In the genomic region with DNA sequence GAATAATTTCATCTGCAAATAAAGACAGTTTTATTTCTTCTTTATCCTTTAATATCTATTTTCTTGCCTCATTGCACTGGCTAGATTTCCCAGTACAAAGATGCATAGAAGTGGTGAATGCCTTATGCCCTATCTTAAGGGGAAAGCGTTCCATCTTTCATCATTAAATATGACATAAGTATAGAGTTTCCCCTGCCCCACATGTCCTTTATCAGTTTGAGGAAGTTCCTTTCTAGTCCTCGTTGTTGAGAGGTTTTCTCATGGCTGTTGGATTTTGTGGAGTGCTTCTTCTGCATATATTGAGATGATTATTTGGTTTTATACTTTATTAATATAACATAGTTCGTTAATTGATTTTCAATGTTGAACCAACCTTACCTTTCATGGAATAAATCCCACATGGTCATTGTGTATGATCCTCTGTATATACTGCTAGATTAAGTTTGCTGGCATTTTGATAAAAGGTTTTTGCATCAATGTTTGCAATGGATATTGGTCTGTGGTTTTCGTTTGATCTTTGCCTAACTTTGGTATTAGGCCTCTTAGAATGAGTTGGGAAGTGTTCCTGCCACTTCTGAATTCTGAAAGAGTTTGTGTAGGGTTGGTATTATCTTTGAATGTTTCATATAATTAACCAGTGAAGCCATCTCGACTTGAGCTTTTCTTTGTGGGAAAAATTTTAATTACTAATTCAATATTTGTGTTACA, we compare ENCODE assay signal across 18 cellular contexts. TPM values are rescaled to one million over a fixed set of nuclear protein-coding genes. Genes with fewer than 3 reads are reported as not detected.
DNase-seq lines count a peak whose midpoint lies in the region; ATAC-seq and TF ChIP-seq lines count a peak whose summit lies in the region.
"Had no signal": no experiment of that assay in that cellular context is flagged by ENCODE, and none has a peak within 500 bp of the region (broad histone marks: within the 10 kb centered on the region; RNA-seq: fewer than 3 reads in every experiment).

No MANE protein-coding gene starts in this region.

- H3K9ac ChIP-seq in Loucy (ENCODE audit: low read depth, low read length, poor library complexity, severe bottlenecking) = no peak overlapping the region
- H3K9ac ChIP-seq in SU-DHL-6 (ENCODE audit: low read length) = no peak overlapping the region
- H3K9ac ChIP-seq: KMS-11 had no signal

- DNase-seq in CD8-positive, alpha-beta T cell = no peak
- DNase-seq in naive B cell (no peak), iPS-NIHi7 (ENCODE audit: extremely low spot score) (no peak), HUDEP-2 (lab: John Stamatoyannopoulos, UW; ENCODE audit: unreplicated experiment in 76 of 76) (no peak), brain microvascular endothelial cell (no peak)
- DNase-seq: activated CD4-positive, alpha-beta T cell treated with anti-CD3 and anti-CD28 coated beads, Interleukin-2, amount 10 ng/mL, durations not matched to agents 7 days and 5 days; effector CD4-positive, alpha-beta T cell; HCEC 1CT; hypothalamus; NCI-H1105; NCI-H524; WERI-Rb-1 had no signal

- intact Hi-C loops in CD8-positive, alpha-beta T cell (cut with DNase I, micrococcal nuclease) = no loop called here

- CTCF ChIA-PET in CD8-positive, alpha-beta T cell (lab: Charles Lee) = no interaction called here

- no peaks in the 10 kb centered on the region for H3K36me3 ChIP-seq in CD8-positive, alpha-beta T cell (ENCODE audit: insufficient read depth, low read length)
- H3K36me3 ChIP-seq in Loucy (ENCODE audit: insufficient read depth, low read length) (no peaks in the 10 kb centered on the region), SU-DHL-6 (ENCODE audit: low read length) (peaks cover 3% of the 10 kb centered on the region; the same call in 1 of the 2 replicates), brain microvascular endothelial cell (replicated peaks) (no peaks in the 10 kb centered on the region)
- H3K36me3 ChIP-seq: neutrophil, suprapubic skin, vagina, WERI-Rb-1 had no signal

- H3K27me3 ChIP-seq in CD8-positive, alpha-beta T cell (ENCODE audit: insufficient read depth, low read length) = no peaks in the 10 kb centered on the region
- no peaks in the 10 kb centered on the region for H3K27me3 ChIP-seq in Loucy (ENCODE audit: insufficient read depth, low read length, poor library complexity, severe bottlenecking)
- no peaks in the 10 kb centered on the region for H3K27me3 ChIP-seq in SU-DHL-6 (ENCODE audit: low read length)
- no peaks in the 10 kb centered on the region for H3K27me3 ChIP-seq in brain microvascular endothelial cell (replicated peaks)
- H3K27me3 ChIP-seq: neutrophil, suprapubic skin, vagina had no signal

- H3K79me2 ChIP-seq in Loucy (ENCODE audit: insufficient read depth, low read length) = peaks cover 92% of the 10 kb centered on the region
- H3K79me2 ChIP-seq in SU-DHL-6 (ENCODE audit: insufficient read depth, low read length) = peaks cover 98% of the 10 kb centered on the region

- no peak for ATAC-seq in CD8-positive, alpha-beta T cell
- peak; percentile 59 to 60 for ATAC-seq in naive B cell (ENCODE audit: low read depth in 2 of 2)

- H3K4me3 ChIP-seq in CD8-positive, alpha-beta T cell (ENCODE audit: low read depth, low read length) = no peak overlapping the region
- H3K4me3 ChIP-seq in Loucy (ENCODE audit: low read length, poor library complexity, severe bottlenecking) (peak overlapping the region; percentile 40), SU-DHL-6 (ENCODE audit: insufficient read depth, low read length, poor library complexity, severe bottlenecking) (no peak overlapping the region), brain microvascular endothelial cell (ENCODE audit: low read depth, low read length) (no peak overlapping the region)
- H3K4me3 ChIP-seq: suprapubic skin, vagina had no signal

- peaks cover 30% of the 10 kb centered on the region for H3K36me3 Mint-ChIP-seq in CD8-positive, alpha-beta T cell
- peaks cover 8 to 16% of the 10 kb centered on the region in 2 donors for H3K36me3 Mint-ChIP-seq in naive B cell

- peaks cover 66% of the 10 kb centered on the region for H3K4me1 ChIP-seq in CD8-positive, alpha-beta T cell (ENCODE audit: insufficient read depth, low read length)
- peaks cover 46% of the 10 kb centered on the region for H3K4me1 ChIP-seq in Loucy (ENCODE audit: insufficient read depth, low read length, poor library complexity, severe bottlenecking)

- H2AFZ ChIP-seq in Loucy (ENCODE audit: low read length) (no peak overlapping the region), SU-DHL-6 (ENCODE audit: low read depth, low read length, severe bottlenecking) (no peak overlapping the region)

- POLR2A ChIA-PET in CD8-positive, alpha-beta T cell (lab: Charles Lee) = interaction anchor here (0.8 kb wide), 1 partner anchor 127 kb away, joined by 3 read pairs; no protein-coding TSS in a partner anchor

- peak overlapping the region; percentile 38 for H3K4me2 ChIP-seq in Loucy (ENCODE audit: low read depth, low read length, poor library complexity, severe bottlenecking)
- H3K4me2 ChIP-seq in SU-DHL-6 (ENCODE audit: low read depth, low read length, poor library complexity, severe bottlenecking) = peak overlapping the region; percentile 29
- H3K4me2 ChIP-seq: KMS-11 had no signal

- peaks cover 87% of the 10 kb centered on the region for H3K4me1 Mint-ChIP-seq in CD8-positive, alpha-beta T cell (ENCODE audit: low read depth)
- H3K4me1 Mint-ChIP-seq in naive B cell = peaks cover 47 to 77% (median 73%) of the 10 kb centered on the region in 3 donors

- no peaks in the 10 kb centered on the region for H3K9me3 Mint-ChIP-seq in CD8-positive, alpha-beta T cell
- peaks cover 0 to 5% (median 0%) of the 10 kb centered on the region in 7 donors for H3K9me3 Mint-ChIP-seq in naive B cell

- in situ Hi-C loops in brain microvascular endothelial cell (cut with HindIII; ENCODE audit: low pct_ligation_motif_present, low sequenced_read_pairs) = loop anchor here (25.0 kb wide), 1 partner anchor 453 kb away; no protein-coding TSS in a partner anchor

- peak overlapping the region; percentile 63 for H3K4me3 Mint-ChIP-seq in CD8-positive, alpha-beta T cell
- no peak overlapping the region for H3K4me3 Mint-ChIP-seq in naive B cell
- H3K4me3 Mint-ChIP-seq: activated CD4-positive, alpha-beta T cell treated with anti-CD3 and anti-CD28 coated beads, Interleukin-2, amount 10 ng/mL, durations not matched to agents 7 days and 5 days had no signal

- H3K27me3 Mint-ChIP-seq in CD8-positive, alpha-beta T cell (ENCODE audit: low read depth) = no peaks in the 10 kb centered on the region
- H3K27me3 Mint-ChIP-seq in naive B cell = no peaks in the 10 kb centered on the region
- H3K27me3 Mint-ChIP-seq: activated CD4-positive, alpha-beta T cell treated with anti-CD3 and anti-CD28 coated beads, Interleukin-2, amount 10 ng/mL, durations not matched to agents 7 days and 5 days had no signal

- H3K9me2 ChIP-seq in Loucy (replicated peaks; ENCODE audit: low read depth, low read length) = no peaks in the 10 kb centered on the region
- H3K9me2 ChIP-seq in SU-DHL-6 (replicated peaks; ENCODE audit: insufficient read depth, low read length) = no peaks in the 10 kb centered on the region

- H4K20me1 ChIP-seq in Loucy (ENCODE audit: insufficient read depth, low read length, poor library complexity, severe bottlenecking) (peaks cover 61% of the 10 kb centered on the region), SU-DHL-6 (ENCODE audit: low read depth, low read length) (peaks cover 7% of the 10 kb centered on the region)

- H3F3A ChIP-seq in Loucy (ENCODE audit: low read depth) = peaks cover 6% of the 10 kb centered on the region; the same call in 1 of the 2 replicates
- H3F3A ChIP-seq in SU-DHL-6 (ENCODE audit: insufficient read depth) = peaks cover 11% of the 10 kb centered on the region; the same call in 1 of the 2 replicates

- no peaks in the 10 kb centered on the region for H3K9me3 ChIP-seq in CD8-positive, alpha-beta T cell (ENCODE audit: low read length)
- no peaks in the 10 kb centered on the region for H3K9me3 ChIP-seq in Loucy (ENCODE audit: insufficient read depth, low read depth, low read length)
- H3K9me3 ChIP-seq in SU-DHL-6 (ENCODE audit: insufficient read depth, low read length) = no peaks in the 10 kb centered on the region
- H3K9me3 ChIP-seq: neutrophil, suprapubic skin, vagina had no signal

- no peak for TF ChIP-seq CTCF in CD8-positive, alpha-beta T cell (IDR thresholded peaks at IDR 0.05)
- TF ChIP-seq CTCF in Loucy (conservative IDR thresholded peaks at IDR 0.05; ENCODE audit: low read length) (no peak), SU-DHL-6 (IDR thresholded peaks at IDR 0.05; ENCODE audit: insufficient read depth, low read length, poor library complexity, severe bottlenecking) (no peak), brain microvascular endothelial cell (IDR thresholded peaks at IDR 0.05; ENCODE audit: low read depth, low read length, missing control alignments) (no peak)

- H3K27ac ChIP-seq in CD8-positive, alpha-beta T cell (ENCODE audit: low read depth, low read length) = no peak overlapping the region
- H3K27ac ChIP-seq in SU-DHL-6 (ENCODE audit: low read depth, low read length) (no peak overlapping the region), brain microvascular endothelial cell (no peak overlapping the region)
- H3K27ac ChIP-seq: KMS-11, neutrophil, suprapubic skin, vagina, WERI-Rb-1 had no signal

- H3K27ac Mint-ChIP-seq in CD8-positive, alpha-beta T cell = no peak overlapping the region
- H3K27ac Mint-ChIP-seq in naive B cell = peak overlapping the region in 1 of 6 donors; percentile 81
- H3K27ac Mint-ChIP-seq: activated CD4-positive, alpha-beta T cell treated with anti-CD3 and anti-CD28 coated beads, Interleukin-2, amount 10 ng/mL, durations not matched to agents 7 days and 5 days had no signal

RNA-seq across cellular contexts. Expression of gene PRKACB, which starts 15.6 kb away (rescaled TPM):
- total RNA-seq in CD8-positive, alpha-beta T cell = 10 to 100 TPM; 50.9 to 55.8 TPM
- 10 to 100 TPM; 58.2 to 87.1 (median 66.4) TPM for polyA plus RNA-seq in naive B cell (ENCODE audit: low read depth in 6 of 6)
